Comparison of ENCODE assay signal across 20 cellular contexts in the genomic region with DNA sequence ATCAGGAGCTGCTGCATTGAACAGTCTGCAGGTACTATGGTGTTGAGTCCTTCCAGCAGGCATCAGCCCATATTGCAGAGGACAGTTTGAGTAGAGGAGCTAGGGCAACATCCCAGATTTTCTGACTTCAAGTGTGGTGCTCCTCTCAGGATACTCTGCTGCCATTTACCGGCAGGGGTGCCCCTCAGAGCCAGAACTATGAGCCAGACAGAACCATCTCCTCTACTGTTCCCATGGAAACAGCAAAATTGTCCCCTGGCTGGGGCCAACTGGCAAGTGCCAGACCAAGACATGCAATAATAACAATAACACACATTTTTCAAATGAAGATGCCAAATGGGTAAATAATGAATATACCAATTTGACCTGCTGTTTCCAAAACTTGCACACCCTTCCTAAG.
"Had no signal": no experiment of that assay in that cellular context is flagged by ENCODE, and none has a peak within 500 bp of the region (broad histone marks: within the 10 kb centered on the region; RNA-seq: fewer than 3 reads in every experiment).

No MANE protein-coding gene starts in this region.

- H3K36me3 ChIP-seq: brain microvascular endothelial cell, thoracic aorta had no signal

- H3K4me3 ChIP-seq: skin epidermis, thoracic aorta had no signal

- DNase-seq: activated CD4-positive, alpha-beta memory T cell treated with anti-CD3 and anti-CD28 coated beads, Interleukin-2, amount 10 ng/mL, durations not matched to agents 7 days and 5 days; activated CD4-positive, alpha-beta T cell treated with anti-CD3 and anti-CD28 coated beads for 1 hour; activated CD4-positive, alpha-beta T cell treated with anti-CD3 and anti-CD28 coated beads, Interleukin-2, amount 10 ng/mL, durations not matched to agents 7 days and 5 days; activated CD8-positive, alpha-beta memory T cell treated with anti-CD3 and anti-CD28 coated beads, Interleukin-2, amount 50 U/mL, for 48 hours; activated gamma-delta T cell treated with Interleukin-2 at 50 U/mL for 16 hours; activated naive CD4-positive, alpha-beta T cell treated with anti-CD3 and anti-CD28 coated beads, Interleukin-2, amount 50 U/mL, for 16 hours; activated T-cell treated with anti-CD3 and anti-CD28 coated beads, Interleukin-2, amount 50 U/mL, for 24 hours; amniotic stem cell; brain microvascular endothelial cell; endodermal cell; head of caudate nucleus; hippocampal formation; kidney; left colon; mammary epithelial cell; stimulated activated CD4-positive, alpha-beta T cell treated with anti-CD3 and anti-CD28 coated beads, Interleukin-12 subunit alpha, Interleukin-12 subunit beta, amount 100 ng/mL, for 4 hours; stimulated activated CD4-positive, alpha-beta T cell treated with anti-CD3 and anti-CD28 coated beads, Interleukin-4, amount 100 ng/mL, for 1 hour; trophoblast cell had no signal

- H3K9me3 ChIP-seq: thoracic aorta had no signal

- H3K27me3 ChIP-seq: brain microvascular endothelial cell had no signal

- H3K27ac ChIP-seq: brain microvascular endothelial cell, skin epidermis, thoracic aorta had no signal
